12 cellular contexts compared by ENCODE assay signal in the genomic region with DNA sequence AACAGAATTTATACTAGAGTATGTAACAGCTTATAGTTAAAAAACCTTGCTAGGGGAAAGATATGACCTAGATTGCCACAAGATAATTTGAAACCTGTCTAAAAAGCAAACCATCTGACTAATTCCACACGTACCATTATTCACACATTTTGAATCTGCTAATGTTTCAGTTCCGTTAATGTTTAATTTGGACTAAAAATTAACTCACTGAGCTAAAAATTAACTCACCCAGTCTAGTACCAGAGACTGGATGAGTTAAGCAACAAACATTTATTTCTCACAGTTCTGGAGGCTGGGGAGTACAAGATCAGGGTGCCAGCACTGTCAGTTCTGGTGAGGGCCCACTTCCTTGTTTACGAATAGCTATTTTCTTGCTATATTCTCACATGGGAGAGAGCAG.
DNase-seq lines count a peak whose midpoint lies in the region; ATAC-seq, FAIRE-seq and TF ChIP-seq lines count a peak whose summit lies in the region.
"Had no signal": no experiment of that assay in that cellular context is flagged by ENCODE, and none has a peak within 500 bp of the region (broad histone marks: within the 10 kb centered on the region; RNA-seq: fewer than 3 reads in every experiment).

No MANE protein-coding gene starts in this region.

- no peak overlapping the region for H3K4me3 Mint-ChIP-seq in activated CD8-positive, alpha-beta T cell treated with anti-CD3 and anti-CD28 coated beads, Interleukin-2, amount 10 ng/mL, durations not matched to agents 7 days and 5 days
- H3K4me3 Mint-ChIP-seq: activated naive CD4-positive, alpha-beta T cell treated with anti-CD3 and anti-CD28 coated beads, Interleukin-2, amount 50 U/mL, for 24 hours; natural killer cell treated with Interleukin-12 subunit alpha and Interleukin-12 subunit beta and Interleukin-15 and Interleukin-18, amount 100 ng/mL, for 72 hours; WTC11 had no signal

- no peak overlapping the region for H3K4me3 ChIP-seq in pancreas
- H3K4me3 ChIP-seq in transverse colon = no peak overlapping the region

- POLR2A ChIA-PET in activated CD8-positive, alpha-beta T cell treated with anti-CD3 and anti-CD28 coated beads, Interleukin-2, amount 10 ng/mL, durations not matched to agents 7 days and 5 days (lab: Charles Lee) = no interaction called here

- H3K4me1 ChIP-seq in pancreas = no peaks in the 10 kb centered on the region
- H3K4me1 ChIP-seq in transverse colon = no peaks in the 10 kb centered on the region

- TF ChIP-seq POLR2A in transverse colon (IDR thresholded peaks at IDR 0.05) = no peak

- no peaks in the 10 kb centered on the region for H3K4me1 Mint-ChIP-seq in activated CD8-positive, alpha-beta T cell treated with anti-CD3 and anti-CD28 coated beads, Interleukin-2, amount 10 ng/mL, durations not matched to agents 7 days and 5 days (ENCODE audit: low read depth)
- H3K4me1 Mint-ChIP-seq: activated naive CD4-positive, alpha-beta T cell treated with anti-CD3 and anti-CD28 coated beads, Interleukin-2, amount 50 U/mL, for 24 hours; WTC11 had no signal

- no peaks in the 10 kb centered on the region for H3K9me3 ChIP-seq in pancreas
- no peaks in the 10 kb centered on the region for H3K9me3 ChIP-seq in transverse colon

- intact Hi-C loops in pancreas (cut with DNase I) = no loop called here
- intact Hi-C loops in transverse colon (cut with DNase I; ENCODE audit: low total_unique reads) = no loop called here

- H3K27me3 ChIP-seq in pancreas (peaks cover 0 to 6% (median 0%) of the 10 kb centered on the region in 4 donors), transverse colon (no peaks in the 10 kb centered on the region)

- H3K36me3 ChIP-seq in pancreas (no peaks in the 10 kb centered on the region), transverse colon (no peaks in the 10 kb centered on the region)

- in situ Hi-C loops in transverse colon (cut with MboI; ENCODE audit: low pct_ligation_motif_present in 1 of 4, low pct_unique_long_range_greater_than_20kb in 1 of 4, low sequenced_read_pairs in 3 of 4) = no loop called here

- TF ChIP-seq CTCF in pancreas (IDR thresholded peaks at IDR 0.05) = no peak
- TF ChIP-seq CTCF in transverse colon (IDR thresholded peaks at IDR 0.05) = no peak

- DNase-seq in pancreas = no peak
- no peak for DNase-seq in transverse colon
- no peak for DNase-seq in iPS-NIHi7 (ENCODE audit: extremely low spot score)
- DNase-seq in activated CD8-positive, alpha-beta T cell treated with anti-CD3 and anti-CD28 coated beads, Interleukin-2, amount 10 ng/mL, durations not matched to agents 7 days and 5 days = no peak
- DNase-seq in NCI-H1436 treated with DMSO at 0.1 percent for 48 hours (lab: John Stamatoyannopoulos, UW) = no peak
- DNase-seq: substantia nigra had no signal

- no peak for FAIRE-seq in pancreas (lab: Jason Lieb, UNC)

- no peaks in the 10 kb centered on the region for H3K36me3 Mint-ChIP-seq in activated CD8-positive, alpha-beta T cell treated with anti-CD3 and anti-CD28 coated beads, Interleukin-2, amount 10 ng/mL, durations not matched to agents 7 days and 5 days (ENCODE audit: low read depth)
- H3K36me3 Mint-ChIP-seq: activated naive CD4-positive, alpha-beta T cell treated with anti-CD3 and anti-CD28 coated beads, Interleukin-2, amount 50 U/mL, for 24 hours; natural killer cell treated with Interleukin-12 subunit alpha and Interleukin-12 subunit beta and Interleukin-15 and Interleukin-18, amount 100 ng/mL, for 72 hours; WTC11 had no signal

- ATAC-seq in GM18870 (IDR thresholded peaks at IDR 0.05; ENCODE audit: unreplicated experiment) (peak; percentile 87), GM21786 (IDR thresholded peaks at IDR 0.05; ENCODE audit: unreplicated experiment) (peak; percentile 84), HG03354 (IDR thresholded peaks at IDR 0.05; ENCODE audit: poor library complexity, severe bottlenecking, unreplicated experiment) (peak; percentile 82), pancreas (peak; percentile 64 to 85 (median 82))
- no peak for ATAC-seq in activated CD8-positive, alpha-beta T cell treated with anti-CD3 and anti-CD28 coated beads, Interleukin-2, amount 10 ng/mL, durations not matched to agents 7 days and 5 days
- ATAC-seq: WTC11 had no signal

- 19 to 20% methylated on average over 3 of the region's 3 CpGs for WGBS in pancreas, 2 donors
- 31 to 43% methylated on average over 2 to 3 of the region's 3 CpGs for WGBS in transverse colon (ENCODE audit: low coverage in 1 of 2), 2 donors

- H3K27ac ChIP-seq in pancreas (no peak overlapping the region), transverse colon (no peak overlapping the region)

- CTCF ChIA-PET in activated CD8-positive, alpha-beta T cell treated with anti-CD3 and anti-CD28 coated beads, Interleukin-2, amount 10 ng/mL, durations not matched to agents 7 days and 5 days (lab: Charles Lee) = no interaction called here

- no peaks in the 10 kb centered on the region for H3K9me3 Mint-ChIP-seq in activated CD8-positive, alpha-beta T cell treated with anti-CD3 and anti-CD28 coated beads, Interleukin-2, amount 10 ng/mL, durations not matched to agents 7 days and 5 days (ENCODE audit: insufficient read depth)
- H3K9me3 Mint-ChIP-seq: activated naive CD4-positive, alpha-beta T cell treated with anti-CD3 and anti-CD28 coated beads, Interleukin-2, amount 50 U/mL, for 24 hours; natural killer cell treated with Interleukin-12 subunit alpha and Interleukin-12 subunit beta and Interleukin-15 and Interleukin-18, amount 100 ng/mL, for 72 hours; WTC11 had no signal

- no peak for TF ChIP-seq EP300 in transverse colon (IDR thresholded peaks at IDR 0.05; ENCODE audit: low read depth)

- H3K27ac Mint-ChIP-seq in activated CD8-positive, alpha-beta T cell treated with anti-CD3 and anti-CD28 coated beads, Interleukin-2, amount 10 ng/mL, durations not matched to agents 7 days and 5 days = no peak overlapping the region
- H3K27ac Mint-ChIP-seq: activated naive CD4-positive, alpha-beta T cell treated with anti-CD3 and anti-CD28 coated beads, Interleukin-2, amount 50 U/mL, for 24 hours; natural killer cell treated with Interleukin-12 subunit alpha and Interleukin-12 subunit beta and Interleukin-15 and Interleukin-18, amount 100 ng/mL, for 72 hours; WTC11 had no signal

- H3K27me3 Mint-ChIP-seq in activated CD8-positive, alpha-beta T cell treated with anti-CD3 and anti-CD28 coated beads, Interleukin-2, amount 10 ng/mL, durations not matched to agents 7 days and 5 days (ENCODE audit: low read depth) = no peaks in the 10 kb centered on the region
- H3K27me3 Mint-ChIP-seq: activated naive CD4-positive, alpha-beta T cell treated with anti-CD3 and anti-CD28 coated beads, Interleukin-2, amount 50 U/mL, for 24 hours; natural killer cell treated with Interleukin-12 subunit alpha and Interleukin-12 subunit beta and Interleukin-15 and Interleukin-18, amount 100 ng/mL, for 72 hours had no signal
